In genomic region chr13:49046534-49046933, GRCh38 we compare ENCODE assay signal across 20 cellular contexts.
"Had no signal": no experiment of that assay in that cellular context is flagged by ENCODE, and none has a peak within 500 bp of the region (broad histone marks: within the 10 kb centered on the region; RNA-seq: fewer than 3 reads in every experiment).

No MANE protein-coding gene starts in this region.

- FAIRE-seq: frontal cortex, pancreas had no signal

- H3K27ac Mint-ChIP-seq: activated naive CD8-positive, alpha-beta T cell treated with anti-CD3 and anti-CD28 coated beads for 36 hours; natural killer cell treated with Interleukin-12 subunit alpha and Interleukin-12 subunit beta and Interleukin-15 and Interleukin-18, amount 100 ng/mL, for 72 hours; WTC11 had no signal

- H3K4me3 Mint-ChIP-seq: activated naive CD8-positive, alpha-beta T cell treated with anti-CD3 and anti-CD28 coated beads for 36 hours; activated T-cell treated with anti-CD3 and anti-CD28 coated beads, Interleukin-2, amount 50 U/mL, for 4 hours; natural killer cell treated with Interleukin-12 subunit alpha and Interleukin-12 subunit beta and Interleukin-15 and Interleukin-18, amount 100 ng/mL, for 72 hours; T-cell; WTC11 had no signal

- DNase-seq: activated CD8-positive, alpha-beta memory T cell treated with anti-CD3 and anti-CD28 coated beads for 24 hours; activated CD8-positive, alpha-beta memory T cell treated with anti-CD3 and anti-CD28 coated beads, Interleukin-2, amount 50 U/mL, for 48 hours; activated naive CD4-positive, alpha-beta T cell treated with Interleukin-2 at 50 U/mL for 16 hours; activated naive CD8-positive, alpha-beta T cell treated with anti-CD3 and anti-CD28 coated beads for 36 hours; activated T-cell treated with anti-CD3 and anti-CD28 coated beads, Interleukin-2, amount 50 U/mL, for 4 hours; amygdala; cerebellar nuclear complex; hippocampal formation; left ventricle myocardium superior; pancreas; psoas muscle; stimulated activated CD4-positive, alpha-beta T cell treated with anti-CD3 and anti-CD28 coated beads, Interleukin-4, amount 100 ng/mL, for 24 hours; stimulated activated naive CD8-positive, alpha-beta T cell treated with anti-CD3 and anti-CD28 coated beads, Interleukin-15, Interleukin-2, amounts not matched to agents 100 U/mL and 50 U/mL, for 24 hours; T-cell; T1000; upper lobe of right lung had no signal

- H3K9me3 ChIP-seq: pancreas, right atrium auricular region, upper lobe of right lung had no signal

- H3K36me3 ChIP-seq: pancreas, right atrium auricular region, upper lobe of right lung had no signal

- H3K27me3 Mint-ChIP-seq: activated naive CD8-positive, alpha-beta T cell treated with anti-CD3 and anti-CD28 coated beads for 36 hours; natural killer cell treated with Interleukin-12 subunit alpha and Interleukin-12 subunit beta and Interleukin-15 and Interleukin-18, amount 100 ng/mL, for 72 hours; T-cell had no signal

- H3K4me1 ChIP-seq: pancreas, psoas muscle, right atrium auricular region, upper lobe of right lung had no signal

- H3K4me3 ChIP-seq: pancreas, psoas muscle, right atrium auricular region, upper lobe of right lung had no signal

- H3K27ac ChIP-seq: pancreas, psoas muscle, right atrium auricular region, upper lobe of right lung had no signal

- ATAC-seq: activated T-cell treated with anti-CD3 and anti-CD28 coated beads, Interleukin-2, amount 50 U/mL, for 4 hours; left ventricle myocardium superior; natural killer cell treated with Interleukin-12 subunit alpha and Interleukin-12 subunit beta and Interleukin-15 and Interleukin-18, amount 100 ng/mL, for 72 hours; pancreas; psoas muscle; stimulated activated naive CD8-positive, alpha-beta T cell treated with anti-CD3 and anti-CD28 coated beads, Interleukin-15, Interleukin-2, amounts not matched to agents 100 U/mL and 50 U/mL, for 24 hours; T-cell; upper lobe of right lung; WTC11 had no signal
